Comparison of ENCODE assay signal across 1 cellular context in genomic region chr5:86617756-86618577, GRCh38.
TF ChIP-seq lines count a peak whose summit lies in the region.

A gene with protein sequence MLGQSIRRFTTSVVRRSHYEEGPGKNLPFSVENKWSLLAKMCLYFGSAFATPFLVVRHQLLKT (plus strand): TSS chr5:86617941. CDS start chr5:86618056, 115 bp downstream.

TF ChIP-seq in HepG2, 621 proteins besides CTCF, POLR2A, EP300 and RAD21 (continued from another document and continues in another):
- TF ChIP-seq, protein P1, sequence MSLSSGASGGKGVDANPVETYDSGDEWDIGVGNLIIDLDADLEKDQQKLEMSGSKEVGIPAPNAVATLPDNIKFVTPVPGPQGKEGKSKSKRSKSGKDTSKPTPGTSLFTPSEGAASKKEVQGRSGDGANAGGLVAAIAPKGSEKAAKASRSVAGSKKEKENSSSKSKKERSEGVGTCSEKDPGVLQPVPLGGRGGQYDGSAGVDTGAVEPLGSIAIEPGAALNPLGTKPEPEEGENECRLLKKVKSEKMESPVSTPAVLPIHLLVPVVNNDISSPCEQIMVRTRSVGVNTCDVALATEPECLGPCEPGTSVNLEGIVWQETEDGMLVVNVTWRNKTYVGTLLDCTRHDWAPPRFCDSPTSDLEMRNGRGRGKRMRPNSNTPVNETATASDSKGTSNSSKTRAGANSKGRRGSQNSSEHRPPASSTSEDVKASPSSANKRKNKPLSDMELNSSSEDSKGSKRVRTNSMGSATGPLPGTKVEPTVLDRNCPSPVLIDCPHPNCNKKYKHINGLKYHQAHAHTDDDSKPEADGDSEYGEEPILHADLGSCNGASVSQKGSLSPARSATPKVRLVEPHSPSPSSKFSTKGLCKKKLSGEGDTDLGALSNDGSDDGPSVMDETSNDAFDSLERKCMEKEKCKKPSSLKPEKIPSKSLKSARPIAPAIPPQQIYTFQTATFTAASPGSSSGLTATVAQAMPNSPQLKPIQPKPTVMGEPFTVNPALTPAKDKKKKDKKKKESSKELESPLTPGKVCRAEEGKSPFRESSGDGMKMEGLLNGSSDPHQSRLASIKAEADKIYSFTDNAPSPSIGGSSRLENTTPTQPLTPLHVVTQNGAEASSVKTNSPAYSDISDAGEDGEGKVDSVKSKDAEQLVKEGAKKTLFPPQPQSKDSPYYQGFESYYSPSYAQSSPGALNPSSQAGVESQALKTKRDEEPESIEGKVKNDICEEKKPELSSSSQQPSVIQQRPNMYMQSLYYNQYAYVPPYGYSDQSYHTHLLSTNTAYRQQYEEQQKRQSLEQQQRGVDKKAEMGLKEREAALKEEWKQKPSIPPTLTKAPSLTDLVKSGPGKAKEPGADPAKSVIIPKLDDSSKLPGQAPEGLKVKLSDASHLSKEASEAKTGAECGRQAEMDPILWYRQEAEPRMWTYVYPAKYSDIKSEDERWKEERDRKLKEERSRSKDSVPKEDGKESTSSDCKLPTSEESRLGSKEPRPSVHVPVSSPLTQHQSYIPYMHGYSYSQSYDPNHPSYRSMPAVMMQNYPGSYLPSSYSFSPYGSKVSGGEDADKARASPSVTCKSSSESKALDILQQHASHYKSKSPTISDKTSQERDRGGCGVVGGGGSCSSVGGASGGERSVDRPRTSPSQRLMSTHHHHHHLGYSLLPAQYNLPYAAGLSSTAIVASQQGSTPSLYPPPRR (CRISPR knock-in tag; IDR thresholded peaks at IDR 0.05; ENCODE audit: borderline replicate concordance): peak; percentile 53; the same call in 1 of the 2 replicates
- TF ChIP-seq POLR2AphosphoS2 (IDR thresholded peaks at IDR 0.05; ENCODE audit: low read depth, low read length): peak; percentile 75; the same call in 1 of the 2 replicates
- TF ChIP-seq, protein P2, sequence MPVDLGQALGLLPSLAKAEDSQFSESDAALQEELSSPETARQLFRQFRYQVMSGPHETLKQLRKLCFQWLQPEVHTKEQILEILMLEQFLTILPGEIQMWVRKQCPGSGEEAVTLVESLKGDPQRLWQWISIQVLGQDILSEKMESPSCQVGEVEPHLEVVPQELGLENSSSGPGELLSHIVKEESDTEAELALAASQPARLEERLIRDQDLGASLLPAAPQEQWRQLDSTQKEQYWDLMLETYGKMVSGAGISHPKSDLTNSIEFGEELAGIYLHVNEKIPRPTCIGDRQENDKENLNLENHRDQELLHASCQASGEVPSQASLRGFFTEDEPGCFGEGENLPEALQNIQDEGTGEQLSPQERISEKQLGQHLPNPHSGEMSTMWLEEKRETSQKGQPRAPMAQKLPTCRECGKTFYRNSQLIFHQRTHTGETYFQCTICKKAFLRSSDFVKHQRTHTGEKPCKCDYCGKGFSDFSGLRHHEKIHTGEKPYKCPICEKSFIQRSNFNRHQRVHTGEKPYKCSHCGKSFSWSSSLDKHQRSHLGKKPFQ (CRISPR knock-in tag; IDR thresholded peaks at IDR 0.05; ENCODE audit: insufficient replicate concordance): peak; percentile 65
- peak; percentile 71 for TF ChIP-seq SP4 (CRISPR knock-in tag; IDR thresholded peaks at IDR 0.05)
- TF ChIP-seq MAFG (CRISPR knock-in tag; IDR thresholded peaks at IDR 0.05): no peak
- peak; percentile 11; the same call in 1 of the 2 replicates for TF ChIP-seq ZNF788 (CRISPR knock-in tag; IDR thresholded peaks at IDR 0.05; ENCODE audit: borderline replicate concordance)
- TF ChIP-seq ETV5 (CRISPR knock-in tag; IDR thresholded peaks at IDR 0.05; ENCODE audit: borderline replicate concordance): peak; percentile 77; the same call in 1 of the 2 replicates
- peak; percentile 12; the same call in 1 of the 2 replicates for TF ChIP-seq NFYB (CRISPR knock-in tag; IDR thresholded peaks at IDR 0.05)
- TF ChIP-seq ZNF292 (CRISPR knock-in tag; IDR thresholded peaks at IDR 0.05; ENCODE audit: borderline replicate concordance, low read depth): no peak
- TF ChIP-seq, protein P3, sequence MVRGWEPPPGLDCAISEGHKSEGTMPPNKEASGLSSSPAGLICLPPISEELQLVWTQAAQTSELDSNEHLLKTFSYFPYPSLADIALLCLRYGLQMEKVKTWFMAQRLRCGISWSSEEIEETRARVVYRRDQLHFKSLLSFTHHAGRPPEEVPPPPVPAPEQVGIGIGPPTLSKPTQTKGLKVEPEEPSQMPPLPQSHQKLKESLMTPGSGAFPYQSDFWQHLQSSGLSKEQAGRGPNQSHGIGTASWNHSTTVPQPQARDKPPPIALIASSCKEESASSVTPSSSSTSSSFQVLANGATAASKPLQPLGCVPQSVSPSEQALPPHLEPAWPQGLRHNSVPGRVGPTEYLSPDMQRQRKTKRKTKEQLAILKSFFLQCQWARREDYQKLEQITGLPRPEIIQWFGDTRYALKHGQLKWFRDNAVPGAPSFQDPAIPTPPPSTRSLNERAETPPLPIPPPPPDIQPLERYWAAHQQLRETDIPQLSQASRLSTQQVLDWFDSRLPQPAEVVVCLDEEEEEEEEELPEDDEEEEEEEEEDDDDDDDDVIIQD (CRISPR knock-in tag; IDR thresholded peaks at IDR 0.05; ENCODE audit: low read depth): peak; percentile 61
- peak; percentile 66; the same call in 1 of the 2 replicates for TF ChIP-seq KLF6 (CRISPR knock-in tag; IDR thresholded peaks at IDR 0.05)
- TF ChIP-seq, protein P4, sequence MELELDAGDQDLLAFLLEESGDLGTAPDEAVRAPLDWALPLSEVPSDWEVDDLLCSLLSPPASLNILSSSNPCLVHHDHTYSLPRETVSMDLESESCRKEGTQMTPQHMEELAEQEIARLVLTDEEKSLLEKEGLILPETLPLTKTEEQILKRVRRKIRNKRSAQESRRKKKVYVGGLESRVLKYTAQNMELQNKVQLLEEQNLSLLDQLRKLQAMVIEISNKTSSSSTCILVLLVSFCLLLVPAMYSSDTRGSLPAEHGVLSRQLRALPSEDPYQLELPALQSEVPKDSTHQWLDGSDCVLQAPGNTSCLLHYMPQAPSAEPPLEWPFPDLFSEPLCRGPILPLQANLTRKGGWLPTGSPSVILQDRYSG (CRISPR knock-in tag; IDR thresholded peaks at IDR 0.05): 0 out of 2 replicates have a peak, but pooled peaks have one; percentile 19
- peak; percentile 39; the same call in 1 of the 2 replicates for TF ChIP-seq ZNF274 (CRISPR knock-in tag; IDR thresholded peaks at IDR 0.05)
- no peak for TF ChIP-seq KDM3A (CRISPR knock-in tag; IDR thresholded peaks at IDR 0.05; ENCODE audit: low read depth)
- TF ChIP-seq ZBTB38 (CRISPR knock-in tag; IDR thresholded peaks at IDR 0.05): peak; percentile 19; the same call in 1 of the 2 replicates
- TF ChIP-seq, protein P5, sequence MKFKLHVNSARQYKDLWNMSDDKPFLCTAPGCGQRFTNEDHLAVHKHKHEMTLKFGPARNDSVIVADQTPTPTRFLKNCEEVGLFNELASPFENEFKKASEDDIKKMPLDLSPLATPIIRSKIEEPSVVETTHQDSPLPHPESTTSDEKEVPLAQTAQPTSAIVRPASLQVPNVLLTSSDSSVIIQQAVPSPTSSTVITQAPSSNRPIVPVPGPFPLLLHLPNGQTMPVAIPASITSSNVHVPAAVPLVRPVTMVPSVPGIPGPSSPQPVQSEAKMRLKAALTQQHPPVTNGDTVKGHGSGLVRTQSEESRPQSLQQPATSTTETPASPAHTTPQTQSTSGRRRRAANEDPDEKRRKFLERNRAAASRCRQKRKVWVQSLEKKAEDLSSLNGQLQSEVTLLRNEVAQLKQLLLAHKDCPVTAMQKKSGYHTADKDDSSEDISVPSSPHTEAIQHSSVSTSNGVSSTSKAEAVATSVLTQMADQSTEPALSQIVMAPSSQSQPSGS (CRISPR knock-in tag; IDR thresholded peaks at IDR 0.05): peak; percentile 22; the same call in 1 of the 2 replicates
- peak; percentile 50 for TF ChIP-seq CBX1 (IDR thresholded peaks at IDR 0.05; ENCODE audit: low read depth)
- TF ChIP-seq SPEN (CRISPR knock-in tag; IDR thresholded peaks at IDR 0.05; ENCODE audit: low read depth): peak; percentile 73; the same call in 1 of the 2 replicates
- TF ChIP-seq STAT6 (CRISPR knock-in tag; IDR thresholded peaks at IDR 0.05; ENCODE audit: borderline replicate concordance): 0 out of 2 replicates have a peak, but pooled peaks have one; percentile 18
- TF ChIP-seq EHMT2 (IDR thresholded peaks at IDR 0.05; ENCODE audit: borderline replicate concordance, low read depth, low read length): no peak; the same call in 1 of the 2 replicates
- TF ChIP-seq, protein P6, sequence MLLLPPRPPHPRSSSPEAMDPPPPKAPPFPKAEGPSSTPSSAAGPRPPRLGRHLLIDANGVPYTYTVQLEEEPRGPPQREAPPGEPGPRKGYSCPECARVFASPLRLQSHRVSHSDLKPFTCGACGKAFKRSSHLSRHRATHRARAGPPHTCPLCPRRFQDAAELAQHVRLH (CRISPR knock-in tag; IDR thresholded peaks at IDR 0.05; ENCODE audit: borderline replicate concordance, low read depth): peak; percentile 80; the same call in 1 of the 2 replicates
- 0 out of 2 replicates have a peak, but pooled peaks have one; percentile 19 for TF ChIP-seq SOX13 (IDR thresholded peaks at IDR 0.05)
- no peak for TF ChIP-seq SOX13 (CRISPR knock-in tag; conservative IDR thresholded peaks at IDR 0.05 in 1 of 2, IDR thresholded peaks at IDR 0.05 in 1 of 2)
- TF ChIP-seq ZNF891 (CRISPR knock-in tag; IDR thresholded peaks at IDR 0.05): peak; percentile 93
- TF ChIP-seq ZNF460 (CRISPR knock-in tag; IDR thresholded peaks at IDR 0.05; ENCODE audit: borderline replicate concordance): no peak
- TF ChIP-seq ZNF101 (CRISPR knock-in tag; IDR thresholded peaks at IDR 0.05; ENCODE audit: borderline replicate concordance, low read depth): 0 out of 2 replicates have a peak, but pooled peaks have one; percentile 60
- TF ChIP-seq ZNF761 (CRISPR knock-in tag; conservative IDR thresholded peaks at IDR 0.05): peak; percentile 61; the same call in 1 of the 2 replicates
- peak; percentile 18; the same call in 1 of the 2 replicates for TF ChIP-seq NFIC (IDR thresholded peaks at IDR 0.05; ENCODE audit: low read length)
- peak; percentile 68 for TF ChIP-seq POGZ (CRISPR knock-in tag; IDR thresholded peaks at IDR 0.05)
- TF ChIP-seq, protein P7, sequence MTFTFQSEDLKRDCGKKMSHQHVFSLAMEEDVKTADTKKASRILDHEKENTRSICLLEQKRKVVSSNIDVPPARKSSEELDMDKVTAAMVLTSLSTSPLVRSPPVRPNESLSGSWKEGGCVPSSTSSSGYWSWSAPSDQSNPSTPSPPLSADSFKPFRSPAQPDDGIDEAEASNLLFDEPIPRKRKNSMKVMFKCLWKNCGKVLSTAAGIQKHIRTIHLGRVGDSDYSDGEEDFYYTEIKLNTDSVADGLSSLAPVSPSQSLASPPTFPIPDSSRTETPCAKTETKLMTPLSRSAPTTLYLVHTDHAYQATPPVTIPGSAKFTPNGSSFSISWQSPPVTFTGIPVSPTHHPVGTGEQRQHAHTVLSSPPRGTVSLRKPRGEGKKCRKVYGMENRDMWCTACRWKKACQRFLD (CRISPR knock-in tag; IDR thresholded peaks at IDR 0.05; ENCODE audit: borderline replicate concordance): peak; percentile 78
- TF ChIP-seq ZBTB7B (CRISPR knock-in tag; IDR thresholded peaks at IDR 0.05): 0 out of 2 replicates have a peak, but pooled peaks have one; percentile 19
- TF ChIP-seq USF2 (IDR thresholded peaks at IDR 0.05; ENCODE audit: low read depth, low read length): no peak
- TF ChIP-seq USF2 (CRISPR knock-in tag; IDR thresholded peaks at IDR 0.05; ENCODE audit: borderline replicate concordance): peak; percentile 47; the same call in 1 of the 2 replicates
- TF ChIP-seq, protein P8, sequence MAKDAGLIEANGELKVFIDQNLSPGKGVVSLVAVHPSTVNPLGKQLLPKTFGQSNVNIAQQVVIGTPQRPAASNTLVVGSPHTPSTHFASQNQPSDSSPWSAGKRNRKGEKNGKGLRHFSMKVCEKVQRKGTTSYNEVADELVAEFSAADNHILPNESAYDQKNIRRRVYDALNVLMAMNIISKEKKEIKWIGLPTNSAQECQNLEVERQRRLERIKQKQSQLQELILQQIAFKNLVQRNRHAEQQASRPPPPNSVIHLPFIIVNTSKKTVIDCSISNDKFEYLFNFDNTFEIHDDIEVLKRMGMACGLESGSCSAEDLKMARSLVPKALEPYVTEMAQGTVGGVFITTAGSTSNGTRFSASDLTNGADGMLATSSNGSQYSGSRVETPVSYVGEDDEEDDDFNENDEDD (CRISPR knock-in tag; IDR thresholded peaks at IDR 0.05; ENCODE audit: borderline replicate concordance): no peak
- peak; percentile 88; the same call in 1 of the 2 replicates for TF ChIP-seq FOXK1 (CRISPR knock-in tag; IDR thresholded peaks at IDR 0.05; ENCODE audit: borderline replicate concordance, low read depth)
- TF ChIP-seq MAZ (IDR thresholded peaks at IDR 0.05; ENCODE audit: borderline replicate concordance, low read depth, low read length): no peak
- peak; percentile 45; the same call in 1 of the 2 replicates for TF ChIP-seq MAZ (CRISPR knock-in tag; IDR thresholded peaks at IDR 0.05; ENCODE audit: low read depth)
- TF ChIP-seq ZNF619 (CRISPR knock-in tag; IDR thresholded peaks at IDR 0.05): peak; percentile 21; the same call in 1 of the 2 replicates
- no peak for TF ChIP-seq MAF1 (CRISPR knock-in tag; IDR thresholded peaks at IDR 0.05; ENCODE audit: borderline replicate concordance)
